Comparison of ENCODE assay signal across 1 cellular context in the genomic region with DNA sequence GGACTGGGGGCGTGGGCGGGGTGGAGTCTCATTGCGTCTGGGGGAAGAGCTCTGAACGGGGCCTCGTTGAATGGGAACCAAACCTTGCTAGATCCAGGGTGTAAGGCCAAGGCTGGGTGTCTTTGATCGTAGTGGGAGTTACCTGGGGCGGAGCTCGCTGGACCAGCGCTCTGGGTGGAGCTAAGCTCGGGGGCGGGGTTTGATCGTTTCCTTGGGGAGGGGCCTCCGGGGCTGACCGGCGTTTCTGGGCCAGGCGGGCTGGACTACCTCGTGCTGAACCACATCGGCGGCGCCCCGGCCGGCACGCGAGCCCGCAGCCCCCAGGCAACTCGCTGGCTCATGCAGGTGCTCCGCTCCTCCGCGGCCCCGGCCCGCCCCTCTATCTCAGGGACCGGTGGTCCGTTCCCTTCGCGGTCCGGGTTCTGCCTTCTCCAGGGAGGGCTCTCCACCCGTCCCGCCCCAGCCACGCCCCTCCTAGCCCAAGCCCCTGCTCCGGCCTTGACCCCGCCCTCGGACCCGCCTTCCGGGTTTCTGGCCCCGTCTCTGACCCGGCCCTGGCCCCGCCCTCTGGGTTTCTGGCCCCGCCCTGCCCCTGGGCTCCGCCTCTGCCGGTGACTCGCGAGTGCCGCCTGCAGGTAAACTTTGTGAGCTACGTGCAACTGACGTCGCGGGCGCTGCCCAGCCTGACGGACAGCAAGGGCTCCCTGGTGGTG.
TF ChIP-seq lines count a peak whose summit lies in the region.

No MANE protein-coding gene starts in this region.

TF ChIP-seq in GM23338, 12 proteins besides CTCF, POLR2A, EP300 and RAD21 (continued from another document):
- TF ChIP-seq ZNF114 (CRISPR knock-in tag; IDR thresholded peaks at IDR 0.05) = no peak
- TF ChIP-seq, protein P1, sequence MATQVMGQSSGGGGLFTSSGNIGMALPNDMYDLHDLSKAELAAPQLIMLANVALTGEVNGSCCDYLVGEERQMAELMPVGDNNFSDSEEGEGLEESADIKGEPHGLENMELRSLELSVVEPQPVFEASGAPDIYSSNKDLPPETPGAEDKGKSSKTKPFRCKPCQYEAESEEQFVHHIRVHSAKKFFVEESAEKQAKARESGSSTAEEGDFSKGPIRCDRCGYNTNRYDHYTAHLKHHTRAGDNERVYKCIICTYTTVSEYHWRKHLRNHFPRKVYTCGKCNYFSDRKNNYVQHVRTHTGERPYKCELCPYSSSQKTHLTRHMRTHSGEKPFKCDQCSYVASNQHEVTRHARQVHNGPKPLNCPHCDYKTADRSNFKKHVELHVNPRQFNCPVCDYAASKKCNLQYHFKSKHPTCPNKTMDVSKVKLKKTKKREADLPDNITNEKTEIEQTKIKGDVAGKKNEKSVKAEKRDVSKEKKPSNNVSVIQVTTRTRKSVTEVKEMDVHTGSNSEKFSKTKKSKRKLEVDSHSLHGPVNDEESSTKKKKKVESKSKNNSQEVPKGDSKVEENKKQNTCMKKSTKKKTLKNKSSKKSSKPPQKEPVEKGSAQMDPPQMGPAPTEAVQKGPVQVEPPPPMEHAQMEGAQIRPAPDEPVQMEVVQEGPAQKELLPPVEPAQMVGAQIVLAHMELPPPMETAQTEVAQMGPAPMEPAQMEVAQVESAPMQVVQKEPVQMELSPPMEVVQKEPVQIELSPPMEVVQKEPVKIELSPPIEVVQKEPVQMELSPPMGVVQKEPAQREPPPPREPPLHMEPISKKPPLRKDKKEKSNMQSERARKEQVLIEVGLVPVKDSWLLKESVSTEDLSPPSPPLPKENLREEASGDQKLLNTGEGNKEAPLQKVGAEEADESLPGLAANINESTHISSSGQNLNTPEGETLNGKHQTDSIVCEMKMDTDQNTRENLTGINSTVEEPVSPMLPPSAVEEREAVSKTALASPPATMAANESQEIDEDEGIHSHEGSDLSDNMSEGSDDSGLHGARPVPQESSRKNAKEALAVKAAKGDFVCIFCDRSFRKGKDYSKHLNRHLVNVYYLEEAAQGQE (IDR thresholded peaks at IDR 0.05; ENCODE audit: unreplicated experiment) = no peak
- peak; percentile 89 for TF ChIP-seq CREB1 (CRISPR knock-in tag; IDR thresholded peaks at IDR 0.05; ENCODE audit: low read depth)
- TF ChIP-seq POLR2AphosphoS5 (IDR thresholded peaks at IDR 0.05; ENCODE audit: low read depth) = peak; percentile 50; the same call in 1 of the 2 replicates
- TF ChIP-seq, protein P2, sequence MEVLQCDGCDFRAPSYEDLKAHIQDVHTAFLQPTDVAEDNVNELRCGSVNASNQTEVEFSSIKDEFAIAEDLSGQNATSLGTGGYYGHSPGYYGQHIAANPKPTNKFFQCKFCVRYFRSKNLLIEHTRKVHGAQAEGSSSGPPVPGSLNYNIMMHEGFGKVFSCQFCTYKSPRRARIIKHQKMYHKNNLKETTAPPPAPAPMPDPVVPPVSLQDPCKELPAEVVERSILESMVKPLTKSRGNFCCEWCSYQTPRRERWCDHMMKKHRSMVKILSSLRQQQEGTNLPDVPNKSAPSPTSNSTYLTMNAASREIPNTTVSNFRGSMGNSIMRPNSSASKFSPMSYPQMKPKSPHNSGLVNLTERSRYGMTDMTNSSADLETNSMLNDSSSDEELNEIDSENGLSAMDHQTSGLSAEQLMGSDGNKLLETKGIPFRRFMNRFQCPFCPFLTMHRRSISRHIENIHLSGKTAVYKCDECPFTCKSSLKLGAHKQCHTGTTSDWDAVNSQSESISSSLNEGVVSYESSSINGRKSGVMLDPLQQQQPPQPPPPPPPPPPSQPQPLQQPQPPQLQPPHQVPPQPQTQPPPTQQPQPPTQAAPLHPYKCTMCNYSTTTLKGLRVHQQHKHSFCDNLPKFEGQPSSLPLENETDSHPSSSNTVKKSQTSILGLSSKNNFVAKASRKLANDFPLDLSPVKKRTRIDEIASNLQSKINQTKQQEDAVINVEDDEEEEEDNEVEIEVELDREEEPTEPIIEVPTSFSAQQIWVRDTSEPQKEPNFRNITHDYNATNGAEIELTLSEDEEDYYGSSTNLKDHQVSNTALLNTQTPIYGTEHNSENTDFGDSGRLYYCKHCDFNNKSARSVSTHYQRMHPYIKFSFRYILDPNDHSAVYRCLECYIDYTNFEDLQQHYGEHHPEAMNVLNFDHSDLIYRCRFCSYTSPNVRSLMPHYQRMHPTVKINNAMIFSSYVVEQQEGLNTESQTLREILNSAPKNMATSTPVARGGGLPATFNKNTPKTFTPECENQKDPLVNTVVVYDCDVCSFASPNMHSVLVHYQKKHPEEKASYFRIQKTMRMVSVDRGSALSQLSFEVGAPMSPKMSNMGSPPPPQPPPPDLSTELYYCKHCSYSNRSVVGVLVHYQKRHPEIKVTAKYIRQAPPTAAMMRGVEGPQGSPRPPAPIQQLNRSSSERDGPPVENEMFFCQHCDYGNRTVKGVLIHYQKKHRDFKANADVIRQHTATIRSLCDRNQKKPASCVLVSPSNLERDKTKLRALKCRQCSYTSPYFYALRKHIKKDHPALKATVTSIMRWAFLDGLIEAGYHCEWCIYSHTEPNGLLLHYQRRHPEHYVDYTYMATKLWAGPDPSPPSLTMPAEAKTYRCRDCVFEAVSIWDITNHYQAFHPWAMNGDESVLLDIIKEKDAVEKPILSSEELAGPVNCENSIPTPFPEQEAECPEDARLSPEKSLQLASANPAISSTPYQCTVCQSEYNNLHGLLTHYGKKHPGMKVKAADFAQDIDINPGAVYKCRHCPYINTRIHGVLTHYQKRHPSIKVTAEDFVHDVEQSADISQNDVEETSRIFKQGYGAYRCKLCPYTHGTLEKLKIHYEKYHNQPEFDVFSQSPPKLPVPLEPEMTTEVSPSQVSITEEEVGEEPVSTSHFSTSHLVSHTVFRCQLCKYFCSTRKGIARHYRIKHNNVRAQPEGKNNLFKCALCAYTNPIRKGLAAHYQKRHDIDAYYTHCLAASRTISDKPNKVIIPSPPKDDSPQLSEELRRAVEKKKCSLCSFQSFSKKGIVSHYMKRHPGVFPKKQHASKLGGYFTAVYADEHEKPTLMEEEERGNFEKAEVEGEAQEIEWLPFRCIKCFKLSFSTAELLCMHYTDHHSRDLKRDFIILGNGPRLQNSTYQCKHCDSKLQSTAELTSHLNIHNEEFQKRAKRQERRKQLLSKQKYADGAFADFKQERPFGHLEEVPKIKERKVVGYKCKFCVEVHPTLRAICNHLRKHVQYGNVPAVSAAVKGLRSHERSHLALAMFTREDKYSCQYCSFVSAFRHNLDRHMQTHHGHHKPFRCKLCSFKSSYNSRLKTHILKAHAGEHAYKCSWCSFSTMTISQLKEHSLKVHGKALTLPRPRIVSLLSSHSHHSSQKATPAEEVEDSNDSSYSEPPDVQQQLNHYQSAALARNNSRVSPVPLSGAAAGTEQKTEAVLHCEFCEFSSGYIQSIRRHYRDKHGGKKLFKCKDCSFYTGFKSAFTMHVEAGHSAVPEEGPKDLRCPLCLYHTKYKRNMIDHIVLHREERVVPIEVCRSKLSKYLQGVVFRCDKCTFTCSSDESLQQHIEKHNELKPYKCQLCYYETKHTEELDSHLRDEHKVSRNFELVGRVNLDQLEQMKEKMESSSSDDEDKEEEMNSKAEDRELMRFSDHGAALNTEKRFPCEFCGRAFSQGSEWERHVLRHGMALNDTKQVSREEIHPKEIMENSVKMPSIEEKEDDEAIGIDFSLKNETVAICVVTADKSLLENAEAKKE (CRISPR knock-in tag; IDR thresholded peaks at IDR 0.05) = no peak
- TF ChIP-seq, protein P3, sequence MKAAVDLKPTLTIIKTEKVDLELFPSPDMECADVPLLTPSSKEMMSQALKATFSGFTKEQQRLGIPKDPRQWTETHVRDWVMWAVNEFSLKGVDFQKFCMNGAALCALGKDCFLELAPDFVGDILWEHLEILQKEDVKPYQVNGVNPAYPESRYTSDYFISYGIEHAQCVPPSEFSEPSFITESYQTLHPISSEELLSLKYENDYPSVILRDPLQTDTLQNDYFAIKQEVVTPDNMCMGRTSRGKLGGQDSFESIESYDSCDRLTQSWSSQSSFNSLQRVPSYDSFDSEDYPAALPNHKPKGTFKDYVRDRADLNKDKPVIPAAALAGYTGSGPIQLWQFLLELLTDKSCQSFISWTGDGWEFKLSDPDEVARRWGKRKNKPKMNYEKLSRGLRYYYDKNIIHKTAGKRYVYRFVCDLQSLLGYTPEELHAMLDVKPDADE (IDR thresholded peaks at IDR 0.05) = no peak
- TF ChIP-seq ZNF331 (CRISPR knock-in tag; IDR thresholded peaks at IDR 0.05; ENCODE audit: low read depth) = no peak
- no peak for TF ChIP-seq STAT1 (IDR thresholded peaks at IDR 0.05; ENCODE audit: unreplicated experiment)
- no peak for TF ChIP-seq NANOG (IDR thresholded peaks at IDR 0.05; ENCODE audit: borderline replicate concordance)
- TF ChIP-seq EZH2 (IDR thresholded peaks at IDR 0.05; ENCODE audit: low read depth, unreplicated experiment) = no peak
